ENCODE assay signal across 9 cellular contexts in the genomic region with DNA sequence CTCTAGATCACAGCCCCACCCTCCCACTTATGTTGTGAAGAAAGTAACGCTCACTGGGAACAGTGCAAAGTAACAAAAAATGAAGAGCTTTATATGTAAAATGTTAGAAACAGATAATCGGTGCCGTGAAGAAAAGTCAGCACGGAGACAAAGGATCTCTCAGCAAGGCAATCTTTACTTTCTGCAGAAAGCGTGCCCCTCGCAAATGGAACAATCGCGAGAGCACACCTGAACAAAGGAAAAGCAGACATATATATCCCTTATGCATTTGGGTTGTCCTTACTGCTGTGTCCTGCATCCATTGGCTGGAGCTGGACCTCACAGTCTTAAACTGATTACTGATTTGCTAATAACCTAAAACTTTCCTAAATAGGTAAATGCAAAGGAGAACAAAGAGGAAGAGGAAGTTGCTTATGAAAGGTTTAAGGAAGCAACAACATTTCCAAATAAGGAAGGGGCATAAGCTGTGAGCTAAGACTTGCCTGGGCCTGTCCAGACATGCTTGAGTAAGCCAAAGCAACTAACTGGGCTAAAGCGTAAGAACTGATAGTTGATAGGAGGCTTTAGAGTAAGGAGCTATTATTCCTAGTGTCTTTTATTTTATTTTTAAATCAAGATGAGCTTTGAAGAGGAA.
DNase-seq lines count a peak whose midpoint lies in the region; ATAC-seq and TF ChIP-seq lines count a peak whose summit lies in the region.
"Had no signal": no experiment of that assay in that cellular context is flagged by ENCODE, and none has a peak within 500 bp of the region (broad histone marks: within the 10 kb centered on the region; RNA-seq: fewer than 3 reads in every experiment).

No MANE protein-coding gene starts in this region.

- peaks cover 20 to 34% (median 31%) of the 10 kb centered on the region in 11 experiments for H3K9me3 ChIP-seq in BLaER1 treated with 17β-estradiol and CSF1 and Interleukin-3, amounts not matched to agents 10 nM and 100 nM (replicated peaks in 1 of 11)
- H3K9me3 ChIP-seq in HCT116 (ENCODE audit: control insufficient read depth in 1 of 2, insufficient read depth in 1 of 2, low read depth in 1 of 2, low read length in 2 of 2): no peaks in the 10 kb centered on the region
- no peaks in the 10 kb centered on the region for H3K9me3 ChIP-seq in SU-DHL-6 (ENCODE audit: insufficient read depth, low read length)
- no peaks in the 10 kb centered on the region for H3K9me3 ChIP-seq in aorta (ENCODE audit: control insufficient read depth, low read length)

- POLR2A ChIA-PET in HCT116 (lab: Charles Lee): interaction anchor here (1.5 kb wide), 1 partner anchor 90 kb away, joined by 3 read pairs; a partner anchor contains a TSS

- TF ChIP-seq CTCF in HCT116 (IDR thresholded peaks at IDR 0.05 in 2 of 3, conservative IDR thresholded peaks at IDR 0.05 in 1 of 3; ENCODE audit: borderline replicate concordance in 1 of 3, insufficient read depth in 1 of 3, low read depth in 2 of 3, low read length in 2 of 3) (no peak), SU-DHL-6 (IDR thresholded peaks at IDR 0.05; ENCODE audit: insufficient read depth, low read length, poor library complexity, severe bottlenecking) (no peak), fibroblast of villous mesenchyme (IDR thresholded peaks at IDR 0.05; ENCODE audit: insufficient read depth, low read depth, low read length) (no peak)

- peak overlapping the region in 2 of 10 experiments; percentile 2 to 12; a peak in 1 of 20 replicates for H3K4me3 ChIP-seq in BLaER1 treated with 17β-estradiol and CSF1 and Interleukin-3, amounts not matched to agents 10 nM and 100 nM
- H3K4me3 ChIP-seq in HCT116 (replicated peaks in 1 of 2; ENCODE audit: low read depth in 1 of 2, low read length in 2 of 2) (no peak overlapping the region), SU-DHL-6 (ENCODE audit: insufficient read depth, low read length, poor library complexity, severe bottlenecking) (no peak overlapping the region), fibroblast of villous mesenchyme (ENCODE audit: low read depth, low read length) (no peak overlapping the region), aorta (ENCODE audit: low read length in 2 of 2) (no peak overlapping the region)

- no TSS peak for BruUV-seq in HCT116 (replicated peaks; lab: Mats Ljungman, UMichigan)

- TF ChIP-seq RAD21 in HCT116 (IDR thresholded peaks at IDR 0.05; ENCODE audit: low read depth): no peak

- no peaks in the 10 kb centered on the region for H3K27me3 ChIP-seq in BLaER1 treated with 17β-estradiol and CSF1 and Interleukin-3, amounts not matched to agents 10 nM and 100 nM
- H3K27me3 ChIP-seq in HCT116 (ENCODE audit: insufficient read depth, low read length): no peaks in the 10 kb centered on the region
- H3K27me3 ChIP-seq in SU-DHL-6 (ENCODE audit: low read length): no peaks in the 10 kb centered on the region
- H3K27me3 ChIP-seq in aorta (ENCODE audit: control insufficient read depth in 1 of 2, insufficient read depth in 2 of 2, low read length in 1 of 2): no peaks in the 10 kb centered on the region

- H3K36me3 ChIP-seq in BLaER1 treated with 17β-estradiol and CSF1 and Interleukin-3, amounts not matched to agents 10 nM and 100 nM: peaks cover 73 to 100% (median 92%) of the 10 kb centered on the region in 11 experiments
- H3K36me3 ChIP-seq in HCT116 (ENCODE audit: control insufficient read depth in 1 of 2, insufficient read depth in 2 of 2, low read length in 2 of 2) (peaks cover 10 to 16% of the 10 kb centered on the region in 2 experiments), SU-DHL-6 (ENCODE audit: low read length) (peaks cover 19% of the 10 kb centered on the region), aorta (ENCODE audit: control insufficient read depth in 1 of 2, insufficient read depth in 2 of 2, low read length in 1 of 2) (peaks cover 0 to 2% of the 10 kb centered on the region in 2 donors)

- peak overlapping the region; percentile 70 to 83 (median 80) for H3K27ac ChIP-seq in BLaER1 treated with 17β-estradiol and CSF1 and Interleukin-3, amounts not matched to agents 10 nM and 100 nM
- H3K27ac ChIP-seq in HCT116 (ENCODE audit: low read depth, low read length) (no peak overlapping the region; the same call in 1 of the 2 replicates), SU-DHL-6 (ENCODE audit: low read depth, low read length) (peak overlapping the region; percentile 52; the same call in 1 of the 2 replicates), aorta (ENCODE audit: low read depth in 1 of 2, low read length in 2 of 2) (no peak overlapping the region)

- RAD21 ChIA-PET in HCT116 (lab: Charles Lee; ENCODE audit: low non-redundant PET in 1 of 2, low total read pairs in 2 of 2, uncharacterized antibody in 2 of 2, unreplicated experiment in 2 of 2): no interaction called here

- CTCF ChIA-PET in HCT116 (lab: Charles Lee): no interaction called here

- no peaks in the 10 kb centered on the region for H3K79me2 ChIP-seq in HCT116 (ENCODE audit: insufficient read depth, low read length)
- H3K79me2 ChIP-seq in SU-DHL-6 (ENCODE audit: insufficient read depth, low read length): no peaks in the 10 kb centered on the region

- H3K9ac ChIP-seq in BLaER1 treated with 17β-estradiol and CSF1 and Interleukin-3, amounts not matched to agents 10 nM and 100 nM: peak overlapping the region in 6 of 11 experiments; percentile 45 to 63 (median 56); a peak in 11 of 22 replicates
- H3K9ac ChIP-seq in HCT116 (ENCODE audit: low read length) (no peak overlapping the region), SU-DHL-6 (ENCODE audit: low read length) (no peak overlapping the region)

- ATAC-seq in HCT116: no peak
- ATAC-seq in GM18907 (IDR thresholded peaks at IDR 0.05; ENCODE audit: unreplicated experiment): no peak
- no peak for ATAC-seq in aorta (ENCODE audit: low FRiP score)

- no peak for TF ChIP-seq POLR2A in HCT116 (IDR thresholded peaks at IDR 0.05; ENCODE audit: borderline replicate concordance, extremely low read depth, insufficient read depth, insufficient read length)

- H3K4me2 ChIP-seq in BLaER1 treated with 17β-estradiol and CSF1 and Interleukin-3, amounts not matched to agents 10 nM and 100 nM: peak overlapping the region in 10 of 11 experiments; percentile 1 to 36 (median 22); a peak in 11 of 22 replicates
- H3K4me2 ChIP-seq in HCT116 (ENCODE audit: low read length) (0 out of 2 replicates have a peak overlapping the region, but pooled peaks have one; percentile 38), SU-DHL-6 (ENCODE audit: low read depth, low read length, poor library complexity, severe bottlenecking) (no peak overlapping the region)

- DNase-seq in HCT116 (ENCODE audit: low read depth, low spot score) (no peak), fibroblast of villous mesenchyme (ENCODE audit: low read depth) (peak; percentile 32), T-helper 9 cell (no peak), germinal center (ENCODE audit: low spot score) (no peak), aorta (no peak)
- DNase-seq: activated T-cell treated with anti-CD3 and anti-CD28 coated beads, Interleukin-2, amount 50 U/mL, for 48 hours had no signal

- H3K4me1 ChIP-seq in BLaER1 treated with 17β-estradiol and CSF1 and Interleukin-3, amounts not matched to agents 10 nM and 100 nM: peaks cover 0 to 37% (median 15%) of the 10 kb centered on the region in 10 experiments; a peak in 17 of 20 replicates
- peaks cover 2 to 22% of the 10 kb centered on the region in 2 experiments; a peak in 3 of 4 replicates for H3K4me1 ChIP-seq in HCT116 (ENCODE audit: control insufficient read depth in 1 of 2, insufficient read depth in 2 of 2, low read length in 2 of 2)
- H3K4me1 ChIP-seq in aorta (ENCODE audit: control insufficient read depth in 1 of 2, insufficient read depth in 2 of 2, low read length in 2 of 2): no peaks in the 10 kb centered on the region

- no peaks in the 10 kb centered on the region for H4K20me1 ChIP-seq in BLaER1 treated with 17β-estradiol and CSF1 and Interleukin-3, amounts not matched to agents 10 nM and 100 nM
- H4K20me1 ChIP-seq in HCT116 (ENCODE audit: insufficient read depth) (no peaks in the 10 kb centered on the region), SU-DHL-6 (ENCODE audit: low read depth, low read length) (no peaks in the 10 kb centered on the region)

- H2AFZ ChIP-seq in HCT116 (ENCODE audit: low read depth, low read length, poor library complexity, severe bottlenecking) (no peak overlapping the region), SU-DHL-6 (ENCODE audit: low read depth, low read length, severe bottlenecking) (no peak overlapping the region)

- intact Hi-C loops in HCT116 (cut with micrococcal nuclease) (no loop called here), aorta (cut with DNase I) (loop anchor here in 1 of 2 donors (10.0 kb wide), 1 partner anchor 73 kb away; no protein-coding TSS in a partner anchor)

- H3K9me2 ChIP-seq in HCT116 (ENCODE audit: insufficient read depth): no peaks in the 10 kb centered on the region
- H3K9me2 ChIP-seq in SU-DHL-6 (replicated peaks; ENCODE audit: insufficient read depth, low read length): no peaks in the 10 kb centered on the region

- WGBS in aorta, 2 donors: 96 to 98% methylated on average over 9 of the region's 9 CpGs

- H3F3A ChIP-seq in SU-DHL-6 (ENCODE audit: insufficient read depth): 0 out of 2 replicates have a peak, but pooled peaks cover 7% of the 10 kb centered on the region

TF ChIP-seq in HCT116, 20 proteins besides CTCF, POLR2A, EP300 and RAD21 (continues in another document):
- TF ChIP-seq TCF7L2 (IDR thresholded peaks at IDR 0.05; ENCODE audit: borderline replicate concordance, extremely low read depth, insufficient read depth, insufficient read length) (no peak), SRF (IDR thresholded peaks at IDR 0.05; ENCODE audit: low read depth) (peak; percentile 74)

Comparison
In these comparisons a context has a peak if more than half of its experiments do, and no peak if none do; other contexts are left out.
1. H3K27ac ChIP-seq: peak in BLaER1 treated with 17β-estradiol and CSF1 and Interleukin-3, amounts not matched to agents 10 nM and 100 nM (11 of 11) and SU-DHL-6 (single experiment); none in HCT116 (single experiment) and aorta (0 of 2).
2. H3K9ac ChIP-seq: peak in BLaER1 treated with 17β-estradiol and CSF1 and Interleukin-3, amounts not matched to agents 10 nM and 100 nM (6 of 11); none in HCT116 (single experiment) and SU-DHL-6 (single experiment).